16 cellular contexts compared by ENCODE assay signal in the genomic region with DNA sequence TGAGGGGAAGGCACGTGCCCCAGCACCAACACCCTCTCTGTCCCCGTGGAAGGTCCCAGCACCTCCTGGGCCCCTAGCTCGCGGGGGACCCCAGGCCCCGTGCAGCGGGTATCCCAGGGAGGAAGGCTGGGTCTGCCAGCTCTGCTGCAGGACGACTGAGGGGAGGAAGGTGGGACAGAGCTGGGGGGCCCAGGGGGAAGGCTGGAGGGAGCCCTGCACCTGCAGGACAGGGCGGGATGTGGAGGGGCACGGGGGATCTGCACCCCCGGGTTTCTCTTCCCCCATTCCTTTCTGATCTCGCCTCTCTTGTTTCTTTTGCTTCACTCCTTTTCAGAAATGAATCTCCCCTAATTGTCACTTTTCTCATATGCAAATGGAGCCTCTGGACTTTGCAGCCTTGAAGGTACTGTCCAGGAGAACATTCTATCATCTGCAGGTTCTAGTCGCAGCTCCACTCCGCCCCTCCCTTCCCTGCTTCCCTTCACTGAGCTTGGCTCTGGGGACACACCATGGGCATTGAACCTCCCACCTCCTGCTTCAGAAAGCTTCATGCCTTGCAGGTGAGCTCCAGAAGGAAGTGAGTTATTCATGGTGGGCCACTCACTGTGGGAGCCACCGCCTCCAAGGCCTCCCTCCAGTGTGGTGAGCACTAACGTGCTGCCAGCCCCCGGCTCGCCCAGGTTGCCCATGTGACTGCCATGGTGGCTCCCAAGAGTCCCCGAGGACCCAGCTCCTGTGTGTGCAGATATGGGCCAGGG.
A peak's percentile ranks its signal among the peaks of the same experiment; 100 is the strongest.
DNase-seq lines count a peak whose midpoint lies in the region; ATAC-seq and TF ChIP-seq lines count a peak whose summit lies in the region.
"Had no signal": no experiment of that assay in that cellular context is flagged by ENCODE, and none has a peak within 500 bp of the region (broad histone marks: within the 10 kb centered on the region; RNA-seq: fewer than 3 reads in every experiment).

No MANE protein-coding gene starts in this region.

- H4K20me1 ChIP-seq in BLaER1 treated with 17β-estradiol and CSF1 and Interleukin-3, amounts not matched to agents 10 nM and 100 nM = no peaks in the 10 kb centered on the region; a peak in 1 of 22 replicates
- H4K20me1 ChIP-seq in OCI-LY3 (ENCODE audit: insufficient read depth, low read length) = no peaks in the 10 kb centered on the region

- no peak for DNase-seq in lower lobe of right lung
- DNase-seq in glutamatergic neuron = no peak
- DNase-seq in T1000 (lab: John Stamatoyannopoulos, UW) = no peak
- DNase-seq: activated effector memory CD4-positive, alpha-beta T cell treated with anti-CD3 and anti-CD28 coated beads, Interleukin-2, amount 50 U/mL, for 16 hours; BE2C; left ventricle myocardium inferior; NCI-H446; stimulated activated CD4-positive, alpha-beta T cell treated with anti-CD3 and anti-CD28 coated beads, Interleukin-4, amount 100 ng/mL, for 4 hours had no signal

- no peak for TF ChIP-seq CTCF in OCI-LY3 (IDR thresholded peaks at IDR 0.05; ENCODE audit: low read depth, low read length)
- no peak for TF ChIP-seq CTCF in lower lobe of right lung (IDR thresholded peaks at IDR 0.05)
- no peak for TF ChIP-seq CTCF in glutamatergic neuron (IDR thresholded peaks at IDR 0.05; ENCODE audit: partially characterized antibody, unreplicated experiment)

- H3K4me1 ChIP-seq in BLaER1 treated with 17β-estradiol and CSF1 and Interleukin-3, amounts not matched to agents 10 nM and 100 nM = peaks cover 59 to 89% (median 84%) of the 10 kb centered on the region in 10 experiments
- peaks cover 39% of the 10 kb centered on the region for H3K4me1 ChIP-seq in OCI-LY3 (ENCODE audit: low read length)
- H3K4me1 ChIP-seq in lower lobe of right lung = peaks cover 45% of the 10 kb centered on the region
- H3K4me1 ChIP-seq: BE2C had no signal

- no peaks in the 10 kb centered on the region for H3K36me3 ChIP-seq in BLaER1 treated with 17β-estradiol and CSF1 and Interleukin-3, amounts not matched to agents 10 nM and 100 nM
- H3K36me3 ChIP-seq in OCI-LY3 (replicated peaks; ENCODE audit: low read depth, low read length) = no peaks in the 10 kb centered on the region
- H3K36me3 ChIP-seq in lower lobe of right lung = no peaks in the 10 kb centered on the region
- H3K36me3 ChIP-seq: BE2C, left ventricle myocardium inferior, tibial nerve had no signal

- H3K27ac Mint-ChIP-seq in glutamatergic neuron (ENCODE audit: unreplicated experiment) = no peak overlapping the region

- H3K4me1 Mint-ChIP-seq in glutamatergic neuron (ENCODE audit: low read depth, unreplicated experiment) = peaks cover 2% of the 10 kb centered on the region

- H2AFZ ChIP-seq in OCI-LY3 (ENCODE audit: low read depth, low read length) = no peak overlapping the region

- H3K27me3 ChIP-seq in BLaER1 treated with 17β-estradiol and CSF1 and Interleukin-3, amounts not matched to agents 10 nM and 100 nM = peaks cover 0 to 9% (median 0%) of the 10 kb centered on the region in 11 experiments; a peak in 2 of 22 replicates
- H3K27me3 ChIP-seq in OCI-LY3 (ENCODE audit: low read depth, low read length) = peaks cover 21% of the 10 kb centered on the region
- H3K27me3 ChIP-seq in lower lobe of right lung (ENCODE audit: low read depth) = no peaks in the 10 kb centered on the region
- H3K27me3 ChIP-seq: BE2C, tibial nerve had no signal

- H3K36me3 Mint-ChIP-seq in glutamatergic neuron (ENCODE audit: unreplicated experiment) = peaks cover 4% of the 10 kb centered on the region

- H3K9me3 ChIP-seq in BLaER1 treated with 17β-estradiol and CSF1 and Interleukin-3, amounts not matched to agents 10 nM and 100 nM (replicated peaks in 1 of 11) = no peaks in the 10 kb centered on the region
- no peaks in the 10 kb centered on the region for H3K9me3 ChIP-seq in OCI-LY3 (ENCODE audit: insufficient read depth, low read length)
- H3K9me3 ChIP-seq in lower lobe of right lung = no peaks in the 10 kb centered on the region
- H3K9me3 ChIP-seq: BE2C had no signal

- no peak overlapping the region for H3K4me3 Mint-ChIP-seq in glutamatergic neuron (ENCODE audit: unreplicated experiment)

- H3K4me3 ChIP-seq in BLaER1 treated with 17β-estradiol and CSF1 and Interleukin-3, amounts not matched to agents 10 nM and 100 nM = peak overlapping the region in 8 of 10 experiments; percentile 12 to 46 (median 35); a peak in 8 of 20 replicates
- H3K4me3 ChIP-seq in OCI-LY3 (ENCODE audit: low read length) = peak overlapping the region; percentile 55
- no peak overlapping the region for H3K4me3 ChIP-seq in lower lobe of right lung
- H3K4me3 ChIP-seq: skin epidermis, tibial nerve had no signal

- H3K9ac ChIP-seq in BLaER1 treated with 17β-estradiol and CSF1 and Interleukin-3, amounts not matched to agents 10 nM and 100 nM = peak overlapping the region in 7 of 11 experiments; percentile 8 to 69 (median 53); a peak in 11 of 22 replicates
- H3K9ac ChIP-seq in OCI-LY3 (ENCODE audit: low read length) = no peak overlapping the region

- peaks cover 8% of the 10 kb centered on the region for H3K9me3 Mint-ChIP-seq in glutamatergic neuron (ENCODE audit: unreplicated experiment)

- peak overlapping the region; percentile 67 to 99 (median 97) for H3K4me2 ChIP-seq in BLaER1 treated with 17β-estradiol and CSF1 and Interleukin-3, amounts not matched to agents 10 nM and 100 nM
- H3K4me2 ChIP-seq in OCI-LY3 (ENCODE audit: low read length) = peak overlapping the region; percentile 75

- intact Hi-C loops in lower lobe of right lung (cut with DNase I) = no loop called here

- H3K27ac ChIP-seq in BLaER1 treated with 17β-estradiol and CSF1 and Interleukin-3, amounts not matched to agents 10 nM and 100 nM = peak overlapping the region in 8 of 11 experiments; percentile 50 to 84 (median 80); a peak in 15 of 22 replicates
- no peak overlapping the region for H3K27ac ChIP-seq in OCI-LY3 (ENCODE audit: low read length)
- peak overlapping the region; percentile 34 for H3K27ac ChIP-seq in lower lobe of right lung
- H3K27ac ChIP-seq: coronary artery, left ventricle myocardium inferior, tibial nerve had no signal

- peaks cover 7% of the 10 kb centered on the region for H3K27me3 Mint-ChIP-seq in glutamatergic neuron (ENCODE audit: unreplicated experiment)

- ATAC-seq in GM18502 (IDR thresholded peaks at IDR 0.05; ENCODE audit: poor library complexity, unreplicated experiment) = peak; percentile 13
- no peak for ATAC-seq in lower lobe of right lung
- no peak for ATAC-seq in HG03457 (IDR thresholded peaks at IDR 0.05; ENCODE audit: unreplicated experiment)
- ATAC-seq in HG03039 (IDR thresholded peaks at IDR 0.05; ENCODE audit: unreplicated experiment) = no peak

- no peaks in the 10 kb centered on the region for H3K79me2 ChIP-seq in OCI-LY3 (ENCODE audit: low read length)
